ENCODE assay signal across 8 cellular contexts in the genomic region with DNA sequence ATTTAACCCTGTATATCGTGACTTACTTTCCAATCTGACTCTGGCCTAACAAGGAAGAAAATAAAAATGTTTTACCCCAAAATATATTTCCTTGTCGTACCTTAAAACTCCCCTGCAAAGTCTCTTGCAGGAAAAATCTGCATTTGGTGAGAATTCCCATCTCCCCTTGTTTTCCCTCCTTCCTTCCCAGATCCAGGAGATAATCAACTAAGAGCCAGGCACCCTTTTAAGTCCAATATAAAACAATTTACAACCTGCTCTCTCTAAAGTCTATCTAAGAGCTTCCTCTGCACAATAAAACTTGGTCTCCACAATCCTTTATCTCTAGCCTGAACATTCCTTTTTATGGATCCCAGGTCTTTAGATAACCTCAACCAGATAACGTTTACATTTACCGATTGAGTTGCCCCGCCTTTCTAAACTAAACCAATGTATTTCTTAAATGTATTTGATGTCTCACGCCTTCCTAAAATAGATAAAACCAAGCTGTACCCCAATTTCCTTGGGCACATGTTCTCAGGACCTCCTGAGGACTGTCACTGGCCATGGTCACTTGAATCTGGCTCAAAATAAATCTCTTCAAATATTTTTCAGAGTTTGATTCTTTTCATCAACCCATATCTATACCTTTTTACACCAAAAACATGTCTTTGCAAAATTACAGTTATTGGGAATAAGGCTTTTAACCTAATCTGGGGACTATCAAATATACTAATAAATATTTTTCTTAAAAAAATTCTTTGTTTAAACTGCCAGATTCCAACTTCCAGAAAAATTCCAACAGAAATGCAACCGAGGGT. TPM values are rescaled to one million over a fixed set of nuclear protein-coding genes. Genes with fewer than 3 reads are reported as not detected.
A peak's percentile ranks its signal among the peaks of the same experiment; 100 is the strongest.
DNase-seq lines count a peak whose midpoint lies in the region; ATAC-seq and TF ChIP-seq lines count a peak whose summit lies in the region.

No MANE protein-coding gene starts in this region.

- peak overlapping the region; percentile 89 for H3K27ac ChIP-seq in Panc1 (ENCODE audit: low read length)
- peak overlapping the region; percentile 100 for H3K27ac ChIP-seq in esophagus (ENCODE audit: low read depth in 2 of 2, low read length in 1 of 2)

- ATAC-seq in Panc1, result no peak
- no peak for ATAC-seq in GM18517 (IDR thresholded peaks at IDR 0.05; ENCODE audit: unreplicated experiment)
- no peak for ATAC-seq in HG03045 (IDR thresholded peaks at IDR 0.05; ENCODE audit: unreplicated experiment)
- no peak for ATAC-seq in GM18505 (IDR thresholded peaks at IDR 0.05; ENCODE audit: unreplicated experiment)

- peaks cover 15% of the 10 kb centered on the region; the same call in 1 of the 2 replicates for H3K4me1 ChIP-seq in Panc1 (ENCODE audit: control insufficient read depth, insufficient read depth, low read length)
- no peaks in the 10 kb centered on the region for H3K4me1 ChIP-seq in esophagus (ENCODE audit: control insufficient read depth in 2 of 2, insufficient read depth in 2 of 2, low read length in 1 of 2)

- H3K9me3 ChIP-seq in Panc1 (ENCODE audit: control insufficient read depth, insufficient read depth, low read depth, low read length) (no peaks in the 10 kb centered on the region), esophagus (ENCODE audit: control insufficient read depth in 2 of 2, insufficient read depth in 1 of 2, low read depth in 1 of 2, low read length in 1 of 2) (no peaks in the 10 kb centered on the region)

- TF ChIP-seq CTCF in Panc1 (IDR thresholded peaks at IDR 0.05) (no peak), progenitor cell of endocrine pancreas (IDR thresholded peaks at IDR 0.05; ENCODE audit: unreplicated experiment) (no peak)

- BruUV-seq in Panc1 (replicated peaks; lab: Mats Ljungman, UMichigan), result TSS peak; percentile 89

- H3K36me3 ChIP-seq in Panc1 (ENCODE audit: control insufficient read depth, insufficient read depth, low read length) (no peaks in the 10 kb centered on the region), esophagus (ENCODE audit: control insufficient read depth in 2 of 2, insufficient read depth in 2 of 2, low read length in 1 of 2) (peaks cover 0 to 5% of the 10 kb centered on the region in 2 donors)

- TF ChIP-seq POLR2A in GM18505 (IDR thresholded peaks at IDR 0.05; ENCODE audit: borderline replicate concordance, extremely low read depth, insufficient read depth, insufficient read length), result no peak

- H3K36me3 Mint-ChIP-seq in progenitor cell of endocrine pancreas (ENCODE audit: insufficient read depth), result peaks cover 12% of the 10 kb centered on the region

- WGBS in esophagus, 2 donors, result 27 to 31% methylated on average over 7 of the region's 7 CpGs

- intact Hi-C loops in Panc1 (cut with micrococcal nuclease; ENCODE audit: unreplicated experiment), result no loop called here

- peak; percentile 34 for DNase-seq in G401 (ENCODE audit: low spot score)
- DNase-seq in Panc1 (ENCODE audit: low read depth, low spot score), result no peak
- no peak for DNase-seq in progenitor cell of endocrine pancreas (ENCODE audit: low spot score, unreplicated experiment)
- DNase-seq in AML-193 (lab: John Stamatoyannopoulos, UW), result no peak

- H3K27ac Mint-ChIP-seq in progenitor cell of endocrine pancreas, result peak overlapping the region; percentile 63

- peak overlapping the region; percentile 75 to 79 for H3K4me3 ChIP-seq in Panc1 (ENCODE audit: low read depth in 2 of 2, low read length in 2 of 2)
- peak overlapping the region; percentile 81 to 93 for H3K4me3 ChIP-seq in esophagus (ENCODE audit: low read depth in 1 of 2, low read length in 2 of 2)

- peaks cover 14% of the 10 kb centered on the region for H3K4me1 Mint-ChIP-seq in progenitor cell of endocrine pancreas (ENCODE audit: low read depth)

- H3K27me3 ChIP-seq in Panc1 (ENCODE audit: control insufficient read depth, insufficient read depth, low read length), result no peaks in the 10 kb centered on the region
- no peaks in the 10 kb centered on the region for H3K27me3 ChIP-seq in esophagus (ENCODE audit: control insufficient read depth in 1 of 2, insufficient read depth in 2 of 2, low read length in 2 of 2)

- H3K4me3 Mint-ChIP-seq in progenitor cell of endocrine pancreas (ENCODE audit: low read depth), result peak overlapping the region; percentile 78

- CTCF ChIA-PET in Panc1 (lab: Charles Lee), result no interaction called here

- no peaks in the 10 kb centered on the region for H3K27me3 Mint-ChIP-seq in progenitor cell of endocrine pancreas

- H3K9me3 Mint-ChIP-seq in progenitor cell of endocrine pancreas (ENCODE audit: low read depth), result no peaks in the 10 kb centered on the region

- POLR2A ChIA-PET in Panc1 (lab: Charles Lee), result interaction anchor here (0.6 kb wide), 1 partner anchor 282 kb away, joined by 4 read pairs; no protein-coding TSS in a partner anchor

- in situ Hi-C loops in G401 (cut with HindIII; ENCODE audit: low sequenced_read_pairs), result no loop called here
- in situ Hi-C loops in Panc1 (cut with HindIII; ENCODE audit: low pct_unique_long_range_greater_than_20kb, low sequenced_read_pairs), result no loop called here

RNA-seq across cellular contexts. Expression of gene DDX59, which starts 1.0 kb away (rescaled TPM):
- 11.6 and 20.6 TPM in 2 replicates for total RNA-seq in G401 (2014; rRNA removed; shearing (Covaris generic))
- 26.4 TPM for total RNA-seq in Panc1 (2021; ENCODE audit: unreplicated experiment)
- polyA plus RNA-seq in Panc1 (2012; ENCODE audit: insufficient read length), result 9.7 TPM
- polyA plus RNA-seq in esophagus, result 10 to 100 TPM; 11.9 to 29.2 TPM
- total RNA-seq in progenitor cell of endocrine pancreas, result 19.2 and 21.6 TPM in 2 replicates

RNA-seq across cellular contexts. Expression of gene KIF14, which starts 48.2 kb away (rescaled TPM):
- 12.4 and 17.8 TPM in 2 replicates for total RNA-seq in G401 (2014; rRNA removed; shearing (Covaris generic))
- total RNA-seq in Panc1 (2021; ENCODE audit: unreplicated experiment), result 17.8 TPM
- polyA plus RNA-seq in Panc1 (2012; ENCODE audit: insufficient read length), result 3.0 TPM
- under 1 TPM; 0.71 to 0.85 TPM for polyA plus RNA-seq in esophagus
- 7.8 and 7.9 TPM in 2 replicates for total RNA-seq in progenitor cell of endocrine pancreas
